8 cellular contexts compared by ENCODE assay signal in the genomic region with DNA sequence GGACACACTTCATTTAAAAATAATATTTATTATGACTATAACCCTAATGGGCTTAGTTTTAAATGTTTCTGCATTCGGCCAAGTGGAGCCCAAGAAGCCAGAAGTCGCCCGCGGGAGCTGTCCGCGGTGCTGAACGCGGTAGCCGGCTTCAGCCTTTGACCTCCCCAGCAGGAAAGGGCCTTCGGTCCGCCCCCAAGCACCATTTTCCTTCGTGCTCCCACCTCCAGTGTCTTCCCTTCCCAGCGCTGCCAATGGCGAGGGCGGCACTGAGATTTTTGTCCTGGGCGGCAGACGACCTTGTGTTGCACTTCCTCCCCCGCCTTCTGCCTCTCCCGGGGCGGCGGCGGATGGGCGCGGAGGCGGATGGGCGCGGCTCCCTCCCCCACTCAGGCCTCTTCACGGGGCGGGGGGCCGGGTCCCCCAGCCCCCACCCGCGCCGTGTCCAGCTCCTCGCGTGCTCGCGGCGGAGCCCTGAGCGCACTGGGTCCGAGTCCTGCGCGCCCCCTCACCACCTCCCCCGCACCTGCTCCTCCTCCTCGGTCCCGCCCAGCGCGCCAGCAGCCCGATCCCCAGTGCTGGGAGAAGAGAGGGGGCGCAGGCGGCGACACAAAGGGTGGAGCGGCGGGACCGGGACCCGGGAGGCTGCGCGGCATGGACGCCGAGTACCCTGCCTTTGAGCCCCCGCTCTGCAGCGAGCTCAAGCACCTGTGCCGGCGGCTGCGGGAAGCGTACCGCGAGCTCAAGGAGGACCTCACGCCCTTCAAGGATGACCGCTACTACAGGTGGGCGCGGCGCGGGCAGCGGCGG. TPM values are rescaled to one million over a fixed set of nuclear protein-coding genes. Genes with fewer than 3 reads are reported as not detected.
A peak's percentile ranks its signal among the peaks of the same experiment; 100 is the strongest.
DNase-seq lines count a peak whose midpoint lies in the region; ATAC-seq and TF ChIP-seq lines count a peak whose summit lies in the region.

No MANE protein-coding gene starts in this region.

- H3K4me3 ChIP-seq in neuronal stem cell (ENCODE audit: low read length in 2 of 2) (peak overlapping the region; percentile 83 to 96), thymus (ENCODE audit: low read length) (peak overlapping the region; percentile 29)

- CTCF ChIA-PET in activated naive CD4-positive, alpha-beta T cell treated with anti-CD3 and anti-CD28 coated beads for 36 hours (lab: Charles Lee) = no interaction called here

- no CpG with 5 or more reads among the region's 75 CpGs for WGBS in neuronal stem cell (ENCODE audit: extremely low coverage in 2 of 2, insufficient read length in 2 of 2, insufficient replicate concordance in 1 of 2), 2 donors
- 1% methylated on average over 75 of the region's 75 CpGs for WGBS in thymus

- H4K91ac ChIP-seq in neuronal stem cell (ENCODE audit: low read depth, low read length, poor library complexity) = no peak overlapping the region

- peak; percentile 61 for ATAC-seq in foreskin keratinocyte
- no peak for ATAC-seq in GM21786 (IDR thresholded peaks at IDR 0.05; ENCODE audit: unreplicated experiment)

- H2AK5ac ChIP-seq in neuronal stem cell (ENCODE audit: low read depth, low read length) = peak overlapping the region; percentile 27

- peaks cover 58% of the 10 kb centered on the region for H3K27me3 ChIP-seq in foreskin keratinocyte
- H3K27me3 ChIP-seq in neuronal stem cell (ENCODE audit: control insufficient read depth in 3 of 3, insufficient read depth in 3 of 3, low read depth in 1 of 3, low read length in 3 of 3) = peaks cover 0 to 9% (median 0%) of the 10 kb centered on the region in 3 experiments
- peaks cover 44% of the 10 kb centered on the region for H3K27me3 ChIP-seq in thymus (ENCODE audit: control insufficient read depth, insufficient read depth)

- DNase-seq in DMS 273 (lab: John Stamatoyannopoulos, UW; ENCODE audit: unreplicated experiment) = peak; percentile 90
- DNase-seq in SK-MEL-5 (ENCODE audit: low read depth, low spot score) = peak; percentile 56
- DNase-seq in activated naive CD4-positive, alpha-beta T cell treated with anti-CD3 and anti-CD28 coated beads for 36 hours = peak; percentile 77
- peak; percentile 10 to 30 for DNase-seq in foreskin keratinocyte
- peak; percentile 87 for DNase-seq in neuronal stem cell (ENCODE audit: low spot score)

- peak overlapping the region; percentile 45 for H3K23ac ChIP-seq in neuronal stem cell (ENCODE audit: low read depth, low read length, poor library complexity)

- H2AFZ ChIP-seq in neuronal stem cell (ENCODE audit: low read length) = peak overlapping the region; percentile 99

- H3K9me3 Mint-ChIP-seq in activated naive CD4-positive, alpha-beta T cell treated with anti-CD3 and anti-CD28 coated beads for 36 hours = peaks cover 2% of the 10 kb centered on the region

- peak overlapping the region; percentile 100 for H3K4me2 ChIP-seq in neuronal stem cell (ENCODE audit: insufficient read depth, low read length, poor library complexity, severe bottlenecking)

- TF ChIP-seq CTCF in foreskin keratinocyte (conservative IDR thresholded peaks at IDR 0.05) = no peak

- H2BK15ac ChIP-seq in neuronal stem cell (ENCODE audit: low read length) = no peak overlapping the region

- no peaks in the 10 kb centered on the region for H3K36me3 ChIP-seq in neuronal stem cell (replicated peaks in 1 of 2; ENCODE audit: control insufficient read depth in 2 of 2, insufficient read depth in 2 of 2, low read length in 2 of 2)
- no peaks in the 10 kb centered on the region for H3K36me3 ChIP-seq in thymus (ENCODE audit: control insufficient read depth, insufficient read depth)

- H3K9ac ChIP-seq in neuronal stem cell (ENCODE audit: low read depth, low read length, poor library complexity) = peak overlapping the region; percentile 70

- in situ Hi-C loops in SK-MEL-5 (cut with HindIII; ENCODE audit: low pct_unique_long_range_greater_than_20kb, low sequenced_read_pairs) = no loop called here

- peak overlapping the region; percentile 56 for H3K14ac ChIP-seq in neuronal stem cell (ENCODE audit: low read length)

- intact Hi-C loops in activated naive CD4-positive, alpha-beta T cell treated with anti-CD3 and anti-CD28 coated beads for 36 hours (cut with micrococcal nuclease) = loop anchor here (1.0 kb wide), 1 partner anchor 246 kb away; no protein-coding TSS in a partner anchor

- H3K36me3 Mint-ChIP-seq in activated naive CD4-positive, alpha-beta T cell treated with anti-CD3 and anti-CD28 coated beads for 36 hours (ENCODE audit: low read depth) = no peaks in the 10 kb centered on the region

- no peak overlapping the region for H2BK120ac ChIP-seq in neuronal stem cell (ENCODE audit: low read depth, low read length)

- no peak for TF ChIP-seq RAD21 in Ishikawa (IDR thresholded peaks at IDR 0.05; ENCODE audit: low read depth)

- no peaks in the 10 kb centered on the region for H3K4me1 Mint-ChIP-seq in activated naive CD4-positive, alpha-beta T cell treated with anti-CD3 and anti-CD28 coated beads for 36 hours (ENCODE audit: low read depth)

- peak overlapping the region; percentile 56 for H3K4me3 Mint-ChIP-seq in activated naive CD4-positive, alpha-beta T cell treated with anti-CD3 and anti-CD28 coated beads for 36 hours

- no peak overlapping the region for H3K27ac Mint-ChIP-seq in activated naive CD4-positive, alpha-beta T cell treated with anti-CD3 and anti-CD28 coated beads for 36 hours

- no peak overlapping the region for H3K4ac ChIP-seq in neuronal stem cell (ENCODE audit: low read length)

- H3K79me1 ChIP-seq in neuronal stem cell (ENCODE audit: low read depth, low read length) = no peaks in the 10 kb centered on the region

- no peak overlapping the region for H2BK5ac ChIP-seq in neuronal stem cell (ENCODE audit: low read length)

- H4K8ac ChIP-seq in neuronal stem cell (ENCODE audit: low read depth, low read length) = peak overlapping the region; percentile 10

- H3K27ac ChIP-seq in foreskin keratinocyte (no peak overlapping the region), neuronal stem cell (replicated peaks; ENCODE audit: low read length) (peak overlapping the region; percentile 46), thymus (ENCODE audit: low read depth) (no peak overlapping the region)

- H3K4me1 ChIP-seq in foreskin keratinocyte = no peaks in the 10 kb centered on the region
- H3K4me1 ChIP-seq in neuronal stem cell (ENCODE audit: control insufficient read depth in 2 of 2, insufficient read depth in 1 of 2, low read depth in 1 of 2, low read length in 2 of 2) = peaks cover 3 to 4% of the 10 kb centered on the region in 2 donors
- peaks cover 11% of the 10 kb centered on the region for H3K4me1 ChIP-seq in thymus (ENCODE audit: control insufficient read depth, insufficient read depth, low read length)

- H3K27me3 Mint-ChIP-seq in activated naive CD4-positive, alpha-beta T cell treated with anti-CD3 and anti-CD28 coated beads for 36 hours (ENCODE audit: low read depth) = peaks cover 38% of the 10 kb centered on the region

- no peak overlapping the region for H2BK12ac ChIP-seq in neuronal stem cell (ENCODE audit: low read length)

- H3K18ac ChIP-seq in neuronal stem cell (ENCODE audit: low read length) = peak overlapping the region; percentile 92

- peaks cover 0 to 2% of the 10 kb centered on the region in 2 donors for H3K9me3 ChIP-seq in neuronal stem cell (replicated peaks in 1 of 2; ENCODE audit: control insufficient read depth in 2 of 2, insufficient read depth in 1 of 2, low read depth in 1 of 2, low read length in 2 of 2)
- H3K9me3 ChIP-seq in thymus (ENCODE audit: control insufficient read depth) = no peaks in the 10 kb centered on the region

- no peak; the same call in 1 of the 2 replicates for TF ChIP-seq EP300 in Ishikawa (IDR thresholded peaks at IDR 0.05; ENCODE audit: borderline replicate concordance)

TF ChIP-seq in Ishikawa, 13 proteins besides CTCF, POLR2A, EP300 and RAD21 (continues in another document):
- TF ChIP-seq CREB1 (IDR thresholded peaks at IDR 0.05; ENCODE audit: low read depth) = no peak
- TF ChIP-seq ZBTB7A (IDR thresholded peaks at IDR 0.05; ENCODE audit: low read depth) = peak; percentile 74; the same call in 1 of the 2 replicates
- no peak for TF ChIP-seq CEBPB (IDR thresholded peaks at IDR 0.05)
- no peak for TF ChIP-seq TAF1 (IDR thresholded peaks at IDR 0.05; ENCODE audit: low read depth)
- peak; percentile 72 for TF ChIP-seq YY1 (IDR thresholded peaks at IDR 0.05; ENCODE audit: low read depth)
- no peak for TF ChIP-seq NFIC (IDR thresholded peaks at IDR 0.05)
- TF ChIP-seq, protein P1, sequence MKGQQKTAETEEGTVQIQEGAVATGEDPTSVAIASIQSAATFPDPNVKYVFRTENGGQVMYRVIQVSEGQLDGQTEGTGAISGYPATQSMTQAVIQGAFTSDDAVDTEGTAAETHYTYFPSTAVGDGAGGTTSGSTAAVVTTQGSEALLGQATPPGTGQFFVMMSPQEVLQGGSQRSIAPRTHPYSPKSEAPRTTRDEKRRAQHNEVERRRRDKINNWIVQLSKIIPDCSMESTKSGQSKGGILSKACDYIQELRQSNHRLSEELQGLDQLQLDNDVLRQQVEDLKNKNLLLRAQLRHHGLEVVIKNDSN (IDR thresholded peaks at IDR 0.05) = no peak
- TF ChIP-seq, protein P2, sequence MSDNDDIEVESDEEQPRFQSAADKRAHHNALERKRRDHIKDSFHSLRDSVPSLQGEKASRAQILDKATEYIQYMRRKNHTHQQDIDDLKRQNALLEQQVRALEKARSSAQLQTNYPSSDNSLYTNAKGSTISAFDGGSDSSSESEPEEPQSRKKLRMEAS (IDR thresholded peaks at IDR 0.05) = peak; percentile 29; the same call in 1 of the 2 replicates
- 0 out of 2 replicates have a peak, but pooled peaks have one; percentile 17 for TF ChIP-seq TEAD4 (IDR thresholded peaks at IDR 0.05)

RNA-seq across cellular contexts. Expression of a gene that starts 23.6 kb away (rescaled TPM):
- 69.2 and 72.9 TPM in 2 replicates for total RNA-seq in SK-MEL-5 (2014; rRNA removed; shearing (Covaris generic))
- 42.1 and 60.5 TPM in 2 replicates for polyA plus RNA-seq in SK-MEL-5 (2015; cell fraction: cytosol; rRNA removed)
- 38.3 and 43.3 TPM in 2 replicates for polyA plus RNA-seq in SK-MEL-5 (2015; cell fraction: nucleus; rRNA removed)
- total RNA-seq in activated naive CD4-positive, alpha-beta T cell treated with anti-CD3 and anti-CD28 coated beads for 36 hours = 1 to 10 TPM; 8.3 to 8.6 TPM
- 29.5 and 32.8 TPM in 2 replicates for total RNA-seq in foreskin keratinocyte
- polyA plus RNA-seq in foreskin keratinocyte = 8.0 and 8.7 TPM in 2 replicates
- 11.5 TPM for polyA plus RNA-seq in neuronal stem cell (2013, experiment 1 of 2)
- polyA plus RNA-seq in neuronal stem cell (2013, experiment 2 of 2) = 12.1 TPM
- polyA plus RNA-seq in thymus = 21.0 TPM

Comparison
In these comparisons a context has a peak if more than half of its experiments do, and no peak if none do; other contexts are left out.
1. DNase-seq: peak in every context shown above with its lines; median percentile 90 in DMS 273; 87 in neuronal stem cell; 77 in activated naive CD4-positive, alpha-beta T cell treated with anti-CD3 and anti-CD28 coated beads for 36 hours; 56 in SK-MEL-5; 20 in foreskin keratinocyte.